ENCODE assay signal across 1 cellular context in the genomic region with DNA sequence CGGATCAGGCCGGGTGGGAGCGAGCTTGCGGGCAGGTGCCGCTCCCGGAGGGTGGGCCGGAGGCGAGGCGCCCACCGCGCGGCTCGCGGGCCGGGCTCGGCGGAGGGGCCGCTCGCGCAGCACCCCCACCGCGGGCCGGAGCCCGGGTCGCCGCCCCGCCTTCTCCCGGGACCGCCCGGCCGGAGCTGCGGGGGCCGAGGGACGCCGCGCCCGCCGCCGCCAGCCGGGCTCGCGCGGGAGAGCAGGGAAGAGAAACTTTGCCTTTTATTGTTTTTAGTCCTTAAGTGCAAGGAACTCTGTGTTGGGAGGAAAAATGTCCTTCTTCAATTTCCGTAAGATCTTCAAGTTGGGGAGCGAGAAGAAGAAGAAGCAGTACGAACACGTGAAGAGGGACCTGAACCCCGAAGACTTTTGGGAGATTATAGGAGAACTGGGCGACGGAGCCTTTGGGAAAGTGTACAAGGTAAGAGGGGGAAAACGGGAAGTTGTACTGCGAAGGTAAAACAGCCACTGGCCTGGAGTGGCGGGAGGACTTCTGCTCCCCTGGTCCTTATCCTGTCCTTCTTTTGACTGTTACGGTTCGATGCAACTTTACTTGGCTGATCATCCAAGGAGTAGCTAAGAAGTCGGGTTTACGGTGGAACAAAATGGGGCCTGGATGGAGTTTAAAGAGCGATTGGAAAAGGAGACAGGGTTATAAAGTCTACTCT.
A peak's percentile ranks its signal among the peaks of the same experiment; 100 is the strongest.
TF ChIP-seq lines count a peak whose summit lies in the region.

No MANE protein-coding gene starts in this region.

TF ChIP-seq in HEK293, 187 proteins besides CTCF, POLR2A, EP300 and RAD21 (continued from another document):
- peak; percentile 78 for TF ChIP-seq ZNF335 (tag by site-specific recombination; conservative IDR thresholded peaks at IDR 0.05)
- peak; percentile 88 for TF ChIP-seq ZNF76 (tag by site-specific recombination; IDR thresholded peaks at IDR 0.05; ENCODE audit: borderline replicate concordance, low read depth)
- 0 out of 2 replicates have a peak, but pooled peaks have one; percentile 48 for TF ChIP-seq ZEB2 (tag by site-specific recombination; IDR thresholded peaks at IDR 0.05)
- TF ChIP-seq ZXDB (tag by site-specific recombination; IDR thresholded peaks at IDR 0.05): 0 out of 2 replicates have a peak, but pooled peaks have one; percentile 33
TF ChIP-seq in HEK293: peak in this region for 21.
